In the genomic region with DNA sequence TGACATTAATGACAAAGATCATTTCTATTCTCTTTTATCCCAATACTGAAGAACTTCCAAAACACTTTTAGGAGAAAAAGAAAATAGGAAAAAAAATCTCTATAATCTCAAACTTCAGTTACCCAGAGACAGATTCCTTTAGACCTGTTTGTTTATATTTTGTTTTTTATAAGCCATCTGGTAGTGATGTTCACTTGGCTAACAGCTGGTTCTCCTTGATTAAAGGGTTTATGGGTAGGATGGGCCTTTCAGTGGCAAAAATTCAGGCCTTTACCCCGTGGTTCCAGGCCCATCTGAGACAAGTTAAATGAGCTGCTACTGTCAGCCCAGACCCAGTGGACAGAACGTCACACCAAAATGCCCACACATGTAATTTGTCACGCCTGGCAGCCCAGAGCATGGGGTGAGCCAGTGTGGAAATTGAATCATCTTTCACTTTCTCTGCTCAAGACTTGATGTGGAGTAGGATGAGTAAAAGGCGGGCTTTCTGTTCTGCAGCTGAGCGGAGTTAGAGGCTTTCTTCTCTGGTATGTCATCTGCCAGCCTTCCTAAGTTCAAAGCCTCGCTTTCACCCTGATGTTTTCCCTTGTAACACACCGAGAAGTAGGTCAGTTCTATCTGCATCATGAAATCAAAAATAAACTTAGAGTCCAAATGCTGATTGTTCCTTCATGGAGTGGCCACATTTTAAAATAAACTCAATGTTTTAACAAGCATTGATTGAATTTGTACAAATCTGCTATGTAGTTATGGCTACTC, we compare ENCODE assay signal across 9 cellular contexts.
DNase-seq lines count a peak whose midpoint lies in the region; ATAC-seq, FAIRE-seq and TF ChIP-seq lines count a peak whose summit lies in the region.
"Had no signal": no experiment of that assay in that cellular context is flagged by ENCODE, and none has a peak within 500 bp of the region (broad histone marks: within the 10 kb centered on the region; RNA-seq: fewer than 3 reads in every experiment).

No MANE protein-coding gene starts in this region.

- no peaks in the 10 kb centered on the region for H3K9me3 ChIP-seq in right lobe of liver

- ATAC-seq in HG02763 (IDR thresholded peaks at IDR 0.05; ENCODE audit: unreplicated experiment) (peak; percentile 79), right lobe of liver (peak; percentile 80 to 91 (median 84)), left colon (no peak)

- no peaks in the 10 kb centered on the region for H3K36me3 ChIP-seq in right lobe of liver

- DNase-seq in GM12891 (ENCODE audit: insufficient read length, low spot score) (peak; percentile 26), right lobe of liver (no peak), SKM-1 (lab: John Stamatoyannopoulos, UW; ENCODE audit: unreplicated experiment) (no peak), NCI-H1417 (lab: John Stamatoyannopoulos, UW) (no peak), left colon (no peak), foreskin melanocyte (no peak)
- peak; percentile 39 to 40 for DNase-seq in activated CD4-positive, alpha-beta T cell treated with anti-CD3 and anti-CD28 coated beads, Interleukin-2, amount 50 U/mL, for 4 hours

- TF ChIP-seq POLR2A in GM12891 (IDR thresholded peaks at IDR 0.05; ENCODE audit: low read depth, low read length) (no peak), right lobe of liver (IDR thresholded peaks at IDR 0.05) (no peak)

- no peak overlapping the region for H3K4me3 ChIP-seq in right lobe of liver

- H3K27me3 ChIP-seq in right lobe of liver, result no peaks in the 10 kb centered on the region

- H3K4me1 ChIP-seq in right lobe of liver, result no peaks in the 10 kb centered on the region

- no peak for TF ChIP-seq CTCF in right lobe of liver (IDR thresholded peaks at IDR 0.05)

- intact Hi-C loops in right lobe of liver (cut with DNase I) (no loop called here), left colon (cut with DNase I, micrococcal nuclease) (no loop called here)

- no peak overlapping the region for H3K27ac ChIP-seq in right lobe of liver

- peak; percentile 94 for FAIRE-seq in GM12891 (lab: Jason Lieb, UNC)
- FAIRE-seq: H1 had no signal

- 56% methylated on average over 5 of the region's 7 CpGs for WGBS in right lobe of liver (ENCODE audit: insufficient coverage, low coverage, low lambda C conversion rate, missing lambda C conversion rate)

TF ChIP-seq in GM12891, 5 proteins besides CTCF, POLR2A, EP300 and RAD21:
- 0 out of 2 replicates have a peak, but pooled peaks have one; percentile 51 for TF ChIP-seq POU2F2 (IDR thresholded peaks at IDR 0.05; ENCODE audit: low read depth, low read length)
- TF ChIP-seq POLR2AphosphoS5 (IDR thresholded peaks at IDR 0.05; ENCODE audit: low read depth, low read length), result no peak
- peak; percentile 98 for TF ChIP-seq PAX5 (IDR thresholded peaks at IDR 0.05; ENCODE audit: insufficient read depth, low read length, severe bottlenecking)
- peak; percentile 60 for TF ChIP-seq SPI1 (IDR thresholded peaks at IDR 0.05; ENCODE audit: low read depth, low read length)
- TF ChIP-seq TAF1 (IDR thresholded peaks at IDR 0.05; ENCODE audit: low read depth, low read length), result no peak

Comparison
In these comparisons a context has a peak if more than half of its experiments do, and no peak if none do; other contexts are left out.
1. DNase-seq: peak in GM12891 (single experiment) and activated CD4-positive, alpha-beta T cell treated with anti-CD3 and anti-CD28 coated beads, Interleukin-2, amount 50 U/mL, for 4 hours (2 of 2); none in right lobe of liver (0 of 3), SKM-1 (single experiment), NCI-H1417 (0 of 3), left colon (0 of 2) and foreskin melanocyte (single experiment).